In the genomic region with DNA sequence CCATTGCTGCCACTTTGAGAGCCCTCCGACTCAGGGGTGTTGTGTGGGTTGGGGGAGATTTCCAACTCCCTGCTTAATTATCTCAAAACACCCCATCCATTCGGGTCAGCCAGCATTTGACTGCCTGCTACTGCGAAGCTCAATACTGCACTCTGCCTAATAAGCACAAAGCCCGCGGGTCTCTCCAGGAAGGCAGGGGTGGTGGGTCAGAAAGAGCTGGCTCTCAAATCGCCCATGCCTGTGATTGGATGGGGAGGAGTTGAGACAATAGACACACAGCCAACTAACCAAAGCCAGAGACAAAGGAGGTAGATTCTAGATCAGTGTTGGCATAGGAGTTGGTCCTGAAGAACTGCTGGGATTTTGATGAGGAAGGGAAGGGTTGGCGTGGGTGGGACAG, we compare ENCODE assay signal across 1 cellular context.
TF ChIP-seq lines count a peak whose summit lies in the region.

No MANE protein-coding gene starts in this region.

TF ChIP-seq in IMR-90, 13 proteins besides CTCF, POLR2A, EP300 and RAD21:
- TF ChIP-seq BHLHE40 (IDR thresholded peaks at IDR 0.05; ENCODE audit: low read depth, low read length), result no peak
- TF ChIP-seq, protein P1, sequence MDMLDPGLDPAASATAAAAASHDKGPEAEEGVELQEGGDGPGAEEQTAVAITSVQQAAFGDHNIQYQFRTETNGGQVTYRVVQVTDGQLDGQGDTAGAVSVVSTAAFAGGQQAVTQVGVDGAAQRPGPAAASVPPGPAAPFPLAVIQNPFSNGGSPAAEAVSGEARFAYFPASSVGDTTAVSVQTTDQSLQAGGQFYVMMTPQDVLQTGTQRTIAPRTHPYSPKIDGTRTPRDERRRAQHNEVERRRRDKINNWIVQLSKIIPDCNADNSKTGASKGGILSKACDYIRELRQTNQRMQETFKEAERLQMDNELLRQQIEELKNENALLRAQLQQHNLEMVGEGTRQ (IDR thresholded peaks at IDR 0.05; ENCODE audit: low read depth, low read length), result no peak
- no peak for TF ChIP-seq CEBPB (IDR thresholded peaks at IDR 0.05; ENCODE audit: low read depth, low read length)
- TF ChIP-seq SMC3 (IDR thresholded peaks at IDR 0.05; ENCODE audit: low read depth, low read length), result no peak
- no peak for TF ChIP-seq CHD1 (IDR thresholded peaks at IDR 0.05; ENCODE audit: low read depth, low read length)
- no peak for TF ChIP-seq RFX5 (IDR thresholded peaks at IDR 0.05; ENCODE audit: low read depth, low read length)
- TF ChIP-seq NFE2L2 (IDR thresholded peaks at IDR 0.05; ENCODE audit: low read depth, low read length), result no peak
